Comparison of ENCODE assay signal across 1 cellular context in the genomic region with DNA sequence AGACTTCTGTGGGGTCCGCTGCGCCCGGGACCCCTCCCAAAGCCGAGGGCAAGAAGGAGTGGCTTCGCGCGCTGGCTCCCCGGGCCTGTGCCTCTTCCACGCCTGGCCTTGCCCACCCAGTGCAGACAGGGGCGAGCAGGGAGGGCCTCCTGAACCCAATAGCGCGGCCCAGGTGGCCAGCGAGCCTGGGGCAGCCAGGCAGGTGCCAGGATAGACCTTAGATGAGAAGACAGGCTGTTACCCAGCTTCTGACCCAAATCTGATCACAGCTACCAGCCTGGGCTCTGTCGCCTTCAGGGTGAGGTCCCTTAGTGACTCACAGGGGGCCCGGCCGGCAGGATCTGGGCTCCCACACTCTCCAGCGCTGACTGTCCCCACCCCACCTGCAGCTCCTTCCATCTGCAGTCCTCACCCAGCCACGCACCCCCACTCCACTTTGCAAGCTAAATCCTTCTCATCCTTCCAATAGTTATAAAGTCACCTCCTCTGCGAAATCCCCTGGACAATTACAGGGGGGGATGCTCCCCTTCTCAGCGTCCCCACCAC.
TF ChIP-seq lines count a peak whose summit lies in the region.

No MANE protein-coding gene starts in this region.

TF ChIP-seq in IMR-90, 13 proteins besides CTCF, POLR2A, EP300 and RAD21:
- no peak for TF ChIP-seq SMC3 (IDR thresholded peaks at IDR 0.05; ENCODE audit: low read depth, low read length)
- TF ChIP-seq MAZ (IDR thresholded peaks at IDR 0.05; ENCODE audit: borderline replicate concordance, low read depth, low read length) = no peak
- TF ChIP-seq, protein P1, sequence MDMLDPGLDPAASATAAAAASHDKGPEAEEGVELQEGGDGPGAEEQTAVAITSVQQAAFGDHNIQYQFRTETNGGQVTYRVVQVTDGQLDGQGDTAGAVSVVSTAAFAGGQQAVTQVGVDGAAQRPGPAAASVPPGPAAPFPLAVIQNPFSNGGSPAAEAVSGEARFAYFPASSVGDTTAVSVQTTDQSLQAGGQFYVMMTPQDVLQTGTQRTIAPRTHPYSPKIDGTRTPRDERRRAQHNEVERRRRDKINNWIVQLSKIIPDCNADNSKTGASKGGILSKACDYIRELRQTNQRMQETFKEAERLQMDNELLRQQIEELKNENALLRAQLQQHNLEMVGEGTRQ (IDR thresholded peaks at IDR 0.05; ENCODE audit: low read depth, low read length) = no peak
- TF ChIP-seq CHD1 (IDR thresholded peaks at IDR 0.05; ENCODE audit: low read depth, low read length) = no peak
